Comparison of ENCODE assay signal across 8 cellular contexts in the genomic region with DNA sequence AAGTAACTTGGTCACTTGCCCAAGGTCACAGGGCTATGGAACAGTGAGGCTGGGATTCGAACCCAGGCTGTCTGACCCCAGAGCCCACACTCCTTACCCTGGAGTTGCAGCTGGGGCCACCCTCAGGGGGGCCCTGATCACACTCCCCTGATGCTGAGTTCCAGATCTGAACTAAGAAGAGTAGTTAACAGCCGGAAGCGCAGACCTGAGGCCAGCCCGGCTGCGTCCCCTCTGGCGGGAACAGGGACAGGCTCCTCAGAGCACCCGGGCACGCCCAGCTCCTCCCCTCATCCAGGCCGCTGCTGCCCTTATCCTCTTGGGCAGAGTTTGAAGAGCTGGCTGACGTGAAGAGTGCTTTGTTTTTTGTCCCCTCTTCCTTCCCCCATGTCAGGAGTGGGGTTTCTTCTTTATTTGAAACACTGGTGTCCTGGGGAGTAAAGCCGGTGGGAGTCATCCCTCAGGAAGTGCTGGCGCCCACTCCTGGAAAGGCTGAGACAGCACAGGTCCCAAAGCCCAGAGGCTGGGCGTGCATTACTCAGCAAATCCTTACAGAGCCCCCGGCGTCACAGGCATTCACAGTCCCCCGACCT. TPM values are rescaled to one million over a fixed set of nuclear protein-coding genes. Genes with fewer than 3 reads are reported as not detected.
DNase-seq lines count a peak whose midpoint lies in the region; ATAC-seq and TF ChIP-seq lines count a peak whose summit lies in the region.

No MANE protein-coding gene starts in this region.

- H3K4me1 ChIP-seq in Caco-2 (peaks cover 35% of the 10 kb centered on the region), gastroesophageal sphincter (peaks cover 0 to 63% (median 9%) of the 10 kb centered on the region in 3 donors)

- peaks cover 28% of the 10 kb centered on the region for H3K4me1 Mint-ChIP-seq in Caco-2 (ENCODE audit: low read depth, unreplicated experiment)
- peaks cover 63% of the 10 kb centered on the region for H3K4me1 Mint-ChIP-seq in activated T-helper 2 cell treated with anti-CD3 and anti-CD28 coated beads, Interferon-gamma antibody, Interleukin-2, Interleukin-4, amounts not matched to agents 10 μg/mL and 5 μg/mL and 100 μg/mL, durations not matched to agents 14 hours and 24 hours and 36 hours (ENCODE audit: low read depth)

- 0 to 31% methylated on average over 2 to 7 of the region's 16 CpGs for WGBS in gastroesophageal sphincter (ENCODE audit: low coverage in 1 of 2), 2 donors

- H3K27me3 Mint-ChIP-seq in Caco-2 (ENCODE audit: insufficient read depth, unreplicated experiment) = no peaks in the 10 kb centered on the region
- no peaks in the 10 kb centered on the region for H3K27me3 Mint-ChIP-seq in activated T-helper 2 cell treated with anti-CD3 and anti-CD28 coated beads, Interferon-gamma antibody, Interleukin-2, Interleukin-4, amounts not matched to agents 10 μg/mL and 5 μg/mL and 100 μg/mL, durations not matched to agents 14 hours and 24 hours and 36 hours (ENCODE audit: low read depth)

- peak; percentile 58 for ATAC-seq in gastroesophageal sphincter
- peak; percentile 50 for ATAC-seq in omental fat pad (ENCODE audit: low FRiP score)
- no peak for ATAC-seq in GM19328 (IDR thresholded peaks at IDR 0.05; ENCODE audit: unreplicated experiment)

- DNase-seq in Caco-2 (peak; percentile 89 to 90), HEK293T (ENCODE audit: extremely low spot score) (peak; percentile 79), NCI-H526 (lab: John Stamatoyannopoulos, UW) (peak; percentile 89 to 92), omental fat pad (ENCODE audit: low spot score) (peak; percentile 54), putamen (ENCODE audit: low spot score) (no peak)
- no peak for DNase-seq in activated T-helper 2 cell treated with anti-CD3 and anti-CD28 coated beads, Interferon-gamma antibody, Interleukin-2, Interleukin-4, amounts not matched to agents 10 μg/mL and 5 μg/mL and 100 μg/mL, durations not matched to agents 14 hours and 24 hours and 36 hours (ENCODE audit: low spot score)

- BruUV-seq in Caco-2 (replicated peaks; lab: Mats Ljungman, UMichigan) = TSS peak; percentile 18

- POLR2A ChIA-PET in Caco-2 (lab: Charles Lee) (interaction anchor here (0.5 to 9.3 kb wide), 10 partner anchors 16 to 238 kb away, joined by 3 to 237 read pairs (median 4); a partner anchor contains a TSS), HEK293T (lab: Yijun Ruan, JAX) (interaction anchor here (0.8 to 13.3 kb wide), 26 partner anchors 10 to 407 kb away, joined by 3 to 450 read pairs (median 4); a partner anchor contains a TSS)

- no peak for TF ChIP-seq EP300 in gastroesophageal sphincter (IDR thresholded peaks at IDR 0.05)

- H3K27ac ChIP-seq in gastroesophageal sphincter = peak overlapping the region in 3 of 4 donors; percentile 63 to 82 (median 81)

- TF ChIP-seq CTCF in Caco-2 (IDR thresholded peaks at IDR 0.05; ENCODE audit: insufficient read depth in 1 of 2, low read depth in 1 of 2, low read length in 1 of 2, severe bottlenecking in 1 of 2, unreplicated experiment in 1 of 2) = peak; percentile 77 to 91
- peak in 3 of 4 experiments; percentile 29 to 45 (median 40) for TF ChIP-seq CTCF in gastroesophageal sphincter (IDR thresholded peaks at IDR 0.05)
- no peak for TF ChIP-seq CTCF in omental fat pad (IDR thresholded peaks at IDR 0.05)

- H3K4me3 Mint-ChIP-seq in Caco-2 (ENCODE audit: unreplicated experiment) = peak overlapping the region; percentile 81
- H3K4me3 Mint-ChIP-seq in activated T-helper 2 cell treated with anti-CD3 and anti-CD28 coated beads, Interferon-gamma antibody, Interleukin-2, Interleukin-4, amounts not matched to agents 10 μg/mL and 5 μg/mL and 100 μg/mL, durations not matched to agents 14 hours and 24 hours and 36 hours (ENCODE audit: low read depth) = peak overlapping the region; percentile 64

- CTCF ChIA-PET in Caco-2 (lab: Charles Lee) = interaction anchor here (0.6 to 8.6 kb wide), 14 partner anchors 16 to 146 kb away, joined by 3 to 241 read pairs (median 3); a partner anchor contains a TSS
- CTCF ChIA-PET in HEK293T (lab: Yijun Ruan, JAX) = interaction anchor here (0.7 to 2.7 kb wide), 18 partner anchors 9 to 151 kb away, joined by 3 to 47 read pairs (median 4); a partner anchor contains a TSS

- no peaks in the 10 kb centered on the region for H3K9me3 ChIP-seq in Caco-2
- H3K9me3 ChIP-seq in gastroesophageal sphincter = no peaks in the 10 kb centered on the region

- peak overlapping the region; percentile 64 for H3K4me3 ChIP-seq in Caco-2 (ENCODE audit: low read depth, low read length)
- peak overlapping the region in 1 of 2 donors; percentile 26 for H3K4me3 ChIP-seq in gastroesophageal sphincter

- H3K27me3 ChIP-seq in Caco-2 (replicated peaks; ENCODE audit: control insufficient read depth, insufficient read depth, low read length) = no peaks in the 10 kb centered on the region
- H3K27me3 ChIP-seq in gastroesophageal sphincter = no peaks in the 10 kb centered on the region

- TF ChIP-seq POLR2A in gastroesophageal sphincter (IDR thresholded peaks at IDR 0.05) = no peak

- intact Hi-C loops in Caco-2 (cut with micrococcal nuclease; ENCODE audit: unreplicated experiment) = loop anchor here (1.0 to 5.0 kb wide), 3 partner anchors 15 to 131 kb away; a partner anchor contains a TSS
- intact Hi-C loops in activated T-helper 2 cell treated with anti-CD3 and anti-CD28 coated beads, Interferon-gamma antibody, Interleukin-2, Interleukin-4, amounts not matched to agents 10 μg/mL and 5 μg/mL and 100 μg/mL, durations not matched to agents 14 hours and 24 hours and 36 hours (cut with micrococcal nuclease) = loop anchor here (1.0 kb wide), 3 partner anchors 8 to 17 kb away; a partner anchor contains a TSS

- H3K36me3 Mint-ChIP-seq in Caco-2 (ENCODE audit: insufficient read depth, unreplicated experiment) = peaks cover 53% of the 10 kb centered on the region
- H3K36me3 Mint-ChIP-seq in activated T-helper 2 cell treated with anti-CD3 and anti-CD28 coated beads, Interferon-gamma antibody, Interleukin-2, Interleukin-4, amounts not matched to agents 10 μg/mL and 5 μg/mL and 100 μg/mL, durations not matched to agents 14 hours and 24 hours and 36 hours (ENCODE audit: low read depth) = peaks cover 68% of the 10 kb centered on the region

- H3K9me3 Mint-ChIP-seq in Caco-2 (ENCODE audit: unreplicated experiment) = no peaks in the 10 kb centered on the region
- H3K9me3 Mint-ChIP-seq in activated T-helper 2 cell treated with anti-CD3 and anti-CD28 coated beads, Interferon-gamma antibody, Interleukin-2, Interleukin-4, amounts not matched to agents 10 μg/mL and 5 μg/mL and 100 μg/mL, durations not matched to agents 14 hours and 24 hours and 36 hours = no peaks in the 10 kb centered on the region

- H3K36me3 ChIP-seq in Caco-2 (ENCODE audit: control insufficient read depth, insufficient read depth, low read length) (peaks cover 5% of the 10 kb centered on the region; the same call in 1 of the 2 replicates), gastroesophageal sphincter (peaks cover 0 to 23% of the 10 kb centered on the region in 2 donors)

- peak overlapping the region; percentile 93 for H3K27ac Mint-ChIP-seq in Caco-2 (ENCODE audit: unreplicated experiment)
- H3K27ac Mint-ChIP-seq in activated T-helper 2 cell treated with anti-CD3 and anti-CD28 coated beads, Interferon-gamma antibody, Interleukin-2, Interleukin-4, amounts not matched to agents 10 μg/mL and 5 μg/mL and 100 μg/mL, durations not matched to agents 14 hours and 24 hours and 36 hours = peak overlapping the region; percentile 97

TF ChIP-seq in HEK293T, 16 proteins besides CTCF, POLR2A, EP300 and RAD21 (continues in another document):
- TF ChIP-seq ZNF384 (IDR thresholded peaks at IDR 0.05) (no peak), BHLHE40 (IDR thresholded peaks at IDR 0.05; ENCODE audit: borderline replicate concordance) (no peak), SP1 (IDR thresholded peaks at IDR 0.05) (no peak), CTBP1 (IDR thresholded peaks at IDR 0.05; ENCODE audit: borderline replicate concordance) (no peak), FOXA1 (IDR thresholded peaks at IDR 0.05) (no peak)
- TF ChIP-seq, protein P1, sequence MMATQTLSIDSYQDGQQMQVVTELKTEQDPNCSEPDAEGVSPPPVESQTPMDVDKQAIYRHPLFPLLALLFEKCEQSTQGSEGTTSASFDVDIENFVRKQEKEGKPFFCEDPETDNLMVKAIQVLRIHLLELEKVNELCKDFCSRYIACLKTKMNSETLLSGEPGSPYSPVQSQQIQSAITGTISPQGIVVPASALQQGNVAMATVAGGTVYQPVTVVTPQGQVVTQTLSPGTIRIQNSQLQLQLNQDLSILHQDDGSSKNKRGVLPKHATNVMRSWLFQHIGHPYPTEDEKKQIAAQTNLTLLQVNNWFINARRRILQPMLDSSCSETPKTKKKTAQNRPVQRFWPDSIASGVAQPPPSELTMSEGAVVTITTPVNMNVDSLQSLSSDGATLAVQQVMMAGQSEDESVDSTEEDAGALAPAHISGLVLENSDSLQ (IDR thresholded peaks at IDR 0.05) = no peak

RNA-seq across cellular contexts. Expression of a gene that starts 8.7 kb away (rescaled TPM):
- total RNA-seq in Caco-2 (2022) (411 and 479 TPM in 2 replicates), gastroesophageal sphincter (100 to 1,000 TPM; 170 to 215 (median 187) TPM), omental fat pad (100 to 1,000 TPM; 173 to 218 (median 189) TPM)
- total RNA-seq in activated T-helper 2 cell treated with anti-CD3 and anti-CD28 coated beads, Interferon-gamma antibody, Interleukin-2, Interleukin-4, amounts not matched to agents 10 μg/mL and 5 μg/mL and 100 μg/mL, durations not matched to agents 14 hours and 24 hours and 36 hours = 381 and 391 TPM in 2 replicates

RNA-seq across cellular contexts. Expression of a gene that starts 8.9 kb away (rescaled TPM):
- total RNA-seq in Caco-2 (2022) (149 and 161 TPM in 2 replicates), gastroesophageal sphincter (10 to 100 TPM; 17.0 to 27.3 (median 20.1) TPM), omental fat pad (10 to 100 TPM; 28.8 to 47.1 (median 30.8) TPM)
- 104 and 112 TPM in 2 replicates for total RNA-seq in activated T-helper 2 cell treated with anti-CD3 and anti-CD28 coated beads, Interferon-gamma antibody, Interleukin-2, Interleukin-4, amounts not matched to agents 10 μg/mL and 5 μg/mL and 100 μg/mL, durations not matched to agents 14 hours and 24 hours and 36 hours

RNA-seq across cellular contexts. Expression of a gene that starts 10.6 kb away (rescaled TPM):
- total RNA-seq in Caco-2 (2022) (43.9 and 54.8 TPM in 2 replicates), gastroesophageal sphincter (10 to 100 TPM in 1 of 4 donors, 1 to 10 TPM in 3; 2.6 to 15.9 (median 7.5) TPM), omental fat pad (10 to 100 TPM; 19.8 to 42.3 (median 35.9) TPM)
- 250 and 252 TPM in 2 replicates for total RNA-seq in activated T-helper 2 cell treated with anti-CD3 and anti-CD28 coated beads, Interferon-gamma antibody, Interleukin-2, Interleukin-4, amounts not matched to agents 10 μg/mL and 5 μg/mL and 100 μg/mL, durations not matched to agents 14 hours and 24 hours and 36 hours

RNA-seq across cellular contexts. Expression of a gene that starts 18.0 kb away (rescaled TPM):
- total RNA-seq in Caco-2 (2022) = 111 TPM in 2 replicates
- 158 and 173 TPM in 2 replicates for total RNA-seq in activated T-helper 2 cell treated with anti-CD3 and anti-CD28 coated beads, Interferon-gamma antibody, Interleukin-2, Interleukin-4, amounts not matched to agents 10 μg/mL and 5 μg/mL and 100 μg/mL, durations not matched to agents 14 hours and 24 hours and 36 hours
- 100 to 1,000 TPM; 172 to 521 (median 367) TPM for total RNA-seq in gastroesophageal sphincter
- total RNA-seq in omental fat pad = 100 to 1,000 TPM; 280 to 555 (median 413) TPM

RNA-seq across cellular contexts. Expression of a gene that starts 18.2 kb away (rescaled TPM):
- not detected in 2 replicates for total RNA-seq in Caco-2 (2022)
- total RNA-seq in activated T-helper 2 cell treated with anti-CD3 and anti-CD28 coated beads, Interferon-gamma antibody, Interleukin-2, Interleukin-4, amounts not matched to agents 10 μg/mL and 5 μg/mL and 100 μg/mL, durations not matched to agents 14 hours and 24 hours and 36 hours = not detected in 2 replicates
- not detected for total RNA-seq in gastroesophageal sphincter
- total RNA-seq in omental fat pad = not detected

Comparison
In these comparisons a context has a peak if more than half of its experiments do, and no peak if none do; other contexts are left out.
1. DNase-seq: peak in Caco-2 (2 of 2), HEK293T (single experiment), NCI-H526 (2 of 2) and omental fat pad (single experiment); none in activated T-helper 2 cell treated with anti-CD3 and anti-CD28 coated beads, Interferon-gamma antibody, Interleukin-2, Interleukin-4, amounts not matched to agents 10 μg/mL and 5 μg/mL and 100 μg/mL, durations not matched to agents 14 hours and 24 hours and 36 hours (single experiment) and putamen (single experiment).
2. CTCF ChIP-seq: peak in Caco-2 (2 of 2) and gastroesophageal sphincter (3 of 4); none in omental fat pad (0 of 3).